22 cellular contexts compared by ENCODE assay signal in the genomic region with DNA sequence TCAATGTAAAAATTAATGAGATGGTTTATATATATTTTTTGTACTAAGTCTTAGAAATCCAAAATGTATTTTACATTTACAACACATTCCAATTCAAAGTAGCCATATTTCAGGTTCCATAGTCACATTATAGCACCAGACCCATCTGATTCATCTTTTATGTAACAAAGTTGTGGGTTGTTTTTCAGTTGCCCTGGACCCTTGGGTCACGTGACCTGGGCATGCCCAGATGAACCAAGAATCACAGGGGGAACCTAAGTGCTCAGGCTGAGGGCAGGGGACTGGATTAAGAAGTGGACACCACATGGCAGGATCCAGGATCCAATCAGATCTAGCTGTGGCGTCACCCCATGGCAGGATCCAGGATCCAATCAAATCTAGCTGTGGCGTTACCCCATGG. TPM values are rescaled to one million over a fixed set of nuclear protein-coding genes. Genes with fewer than 3 reads are reported as not detected.
DNase-seq lines count a peak whose midpoint lies in the region; ATAC-seq and TF ChIP-seq lines count a peak whose summit lies in the region.
"Had no signal": no experiment of that assay in that cellular context is flagged by ENCODE, and none has a peak within 500 bp of the region (broad histone marks: within the 10 kb centered on the region; RNA-seq: fewer than 3 reads in every experiment).

No MANE protein-coding gene starts in this region.

- ATAC-seq in left lung, result peak; percentile 11

- H3K27me3 ChIP-seq in right atrium auricular region, result no peaks in the 10 kb centered on the region
- no peaks in the 10 kb centered on the region for H3K27me3 ChIP-seq in left ventricle myocardium inferior (ENCODE audit: low read depth)
- no peaks in the 10 kb centered on the region for H3K27me3 ChIP-seq in OCI-LY1 (ENCODE audit: insufficient read depth, low read length)
- H3K27me3 ChIP-seq in left lung, result no peaks in the 10 kb centered on the region
- H3K27me3 ChIP-seq in effector memory CD4-positive, alpha-beta T cell (replicated peaks; ENCODE audit: control insufficient read depth, insufficient read depth, low read length, poor library complexity, severe bottlenecking), result no peaks in the 10 kb centered on the region
- H3K27me3 ChIP-seq: BE2C, MG63 had no signal

- no peak overlapping the region for H3K27ac ChIP-seq in right atrium auricular region
- no peak overlapping the region for H3K27ac ChIP-seq in left ventricle myocardium inferior (replicated peaks)
- peak overlapping the region; percentile 42 for H3K27ac ChIP-seq in OCI-LY1 (ENCODE audit: low read depth, low read length, poor library complexity, severe bottlenecking)
- no peak overlapping the region for H3K27ac ChIP-seq in left lung
- no peak overlapping the region for H3K27ac ChIP-seq in effector memory CD4-positive, alpha-beta T cell (ENCODE audit: insufficient read depth, low read length, poor library complexity, severe bottlenecking)
- H3K27ac ChIP-seq: PC-9, SK-N-MC had no signal

- peak overlapping the region; percentile 8; the same call in 1 of the 2 replicates for H2AFZ ChIP-seq in OCI-LY1 (ENCODE audit: low read length)
- H2AFZ ChIP-seq: PC-9 had no signal

- intact Hi-C loops in left ventricle myocardium inferior (cut with micrococcal nuclease) (no loop called here), left lung (cut with DNase I) (no loop called here)

- H3K79me2 ChIP-seq in OCI-LY1 (ENCODE audit: insufficient read depth, low read length), result no peaks in the 10 kb centered on the region

- H3K4me1 ChIP-seq in right atrium auricular region, result no peaks in the 10 kb centered on the region
- H3K4me1 ChIP-seq in left ventricle myocardium inferior, result peaks cover 9% of the 10 kb centered on the region
- H3K4me1 ChIP-seq in OCI-LY1 (ENCODE audit: insufficient read depth, low read length, severe bottlenecking), result peaks cover 51% of the 10 kb centered on the region
- peaks cover 0 to 13% of the 10 kb centered on the region in 2 donors for H3K4me1 ChIP-seq in left lung
- H3K4me1 ChIP-seq in effector memory CD4-positive, alpha-beta T cell (ENCODE audit: control insufficient read depth, insufficient read depth, low read length, poor library complexity, severe bottlenecking), result no peaks in the 10 kb centered on the region
- H3K4me1 ChIP-seq: BE2C had no signal

- no peak overlapping the region for H3K4me2 ChIP-seq in OCI-LY1 (ENCODE audit: low read length)
- H3K4me2 ChIP-seq: PC-9 had no signal

- no peaks in the 10 kb centered on the region for H3K36me3 ChIP-seq in right atrium auricular region
- H3K36me3 ChIP-seq in left ventricle myocardium inferior, result no peaks in the 10 kb centered on the region
- no peaks in the 10 kb centered on the region for H3K36me3 ChIP-seq in OCI-LY1 (ENCODE audit: insufficient read depth, low read length)
- no peaks in the 10 kb centered on the region for H3K36me3 ChIP-seq in left lung
- no peaks in the 10 kb centered on the region for H3K36me3 ChIP-seq in effector memory CD4-positive, alpha-beta T cell (ENCODE audit: control insufficient read depth, insufficient read depth, low read length)
- H3K36me3 ChIP-seq: BE2C, MG63 had no signal

- no peaks in the 10 kb centered on the region for H3K9me3 ChIP-seq in right atrium auricular region
- peaks cover 8% of the 10 kb centered on the region for H3K9me3 ChIP-seq in left ventricle myocardium inferior (replicated peaks)
- no peaks in the 10 kb centered on the region for H3K9me3 ChIP-seq in OCI-LY1 (ENCODE audit: low read length)
- H3K9me3 ChIP-seq in left lung, result peaks cover 0 to 9% of the 10 kb centered on the region in 2 donors
- H3K9me3 ChIP-seq in effector memory CD4-positive, alpha-beta T cell (ENCODE audit: control insufficient read depth, low read length), result no peaks in the 10 kb centered on the region
- H3K9me3 ChIP-seq: BE2C, MG63 had no signal

- DNase-seq in right atrium auricular region (ENCODE audit: low spot score) (peak; percentile 42), left ventricle myocardium inferior (no peak), left lung (no peak), activated T-cell treated with anti-CD3 and anti-CD28 coated beads for 4 hours (no peak), AG08395 (ENCODE audit: low spot score) (no peak)
- no peak for DNase-seq in effector memory CD4-positive, alpha-beta T cell
- DNase-seq: BE2C, DMS53, GDM1, H9, Kasumi-1, MG63, NCI-H1048, NCI-H1417 treated with DMSO at 0.1 percent for 48 hours, NCI-H446 treated with DMSO at 0.1 percent for 48 hours, NCI-H526 treated with DMSO at 0.1 percent for 48 hours, PC-9, RPMI8226, SHP77 treated with DMSO at 0.1 percent for 48 hours, SW 1271 had no signal

- no peaks in the 10 kb centered on the region for H3F3A ChIP-seq in OCI-LY1 (ENCODE audit: insufficient read depth, low read length)

- no peak overlapping the region for H3K9ac ChIP-seq in OCI-LY1 (ENCODE audit: low read length)

- H3K4me3 ChIP-seq in right atrium auricular region (no peak overlapping the region), left ventricle myocardium inferior (no peak overlapping the region), OCI-LY1 (ENCODE audit: low read depth, low read length, poor library complexity, severe bottlenecking) (no peak overlapping the region), left lung (no peak overlapping the region)
- no peak overlapping the region for H3K4me3 ChIP-seq in effector memory CD4-positive, alpha-beta T cell (ENCODE audit: insufficient read depth, low read depth, low read length, poor library complexity, severe bottlenecking)
- H3K4me3 ChIP-seq: MG63, PC-9, SK-N-MC had no signal

- TF ChIP-seq CTCF in right atrium auricular region (IDR thresholded peaks at IDR 0.05) (no peak), left ventricle myocardium inferior (IDR thresholded peaks at IDR 0.05; ENCODE audit: borderline replicate concordance) (no peak), OCI-LY1 (IDR thresholded peaks at IDR 0.05; ENCODE audit: low read length) (no peak), left lung (IDR thresholded peaks at IDR 0.05) (no peak)

- H3K9me2 ChIP-seq in OCI-LY1 (ENCODE audit: low read depth, low read length), result no peaks in the 10 kb centered on the region

- H4K20me1 ChIP-seq in OCI-LY1 (ENCODE audit: insufficient read depth, low read length), result no peaks in the 10 kb centered on the region

RNA-seq across cellular contexts. Expression of a gene that starts 44.9 kb away (rescaled TPM):
- total RNA-seq in right atrium auricular region (100 to 1,000 TPM; 167 to 225 TPM), left ventricle myocardium inferior (455 TPM), left lung (100 to 1,000 TPM; 108 to 138 TPM)
